23 cellular contexts compared by ENCODE assay signal in the genomic region with DNA sequence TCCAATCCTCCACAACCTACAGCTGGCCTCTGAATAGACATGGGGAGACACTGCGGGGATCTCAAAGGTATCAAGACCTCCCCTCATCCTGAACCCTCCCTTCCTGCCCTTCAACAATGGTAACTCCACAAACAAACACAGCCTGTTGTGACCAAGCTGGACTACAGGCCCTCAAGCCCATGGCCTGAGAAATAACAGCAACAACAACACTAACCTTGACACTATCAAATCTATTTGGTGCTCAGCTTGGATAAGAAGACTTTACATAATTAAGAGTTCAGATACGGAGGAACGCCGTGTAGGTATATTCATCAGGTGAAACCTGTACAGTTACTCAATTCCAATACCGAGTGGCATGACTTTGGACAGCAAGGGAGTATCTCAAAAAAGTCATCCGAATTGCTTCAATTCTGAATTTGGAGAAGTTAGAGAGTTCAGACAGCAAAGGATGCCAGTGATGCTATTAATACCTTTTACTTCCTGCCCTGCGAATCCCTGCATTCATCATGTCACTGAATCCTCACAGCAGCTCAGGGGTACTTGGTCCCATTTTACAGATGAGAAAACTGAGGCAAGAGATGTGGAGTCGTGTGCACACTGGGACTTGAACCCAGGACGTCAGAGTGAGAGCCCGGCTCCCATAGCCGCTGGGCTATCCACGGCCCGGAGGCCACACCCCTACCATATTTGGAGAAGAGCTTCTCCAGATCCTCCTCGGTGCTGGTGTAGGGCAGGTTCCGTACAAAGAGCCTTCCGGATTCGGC. TPM values are rescaled to one million over a fixed set of nuclear protein-coding genes. Genes with fewer than 3 reads are reported as not detected.
DNase-seq lines count a peak whose midpoint lies in the region; ATAC-seq, FAIRE-seq and TF ChIP-seq lines count a peak whose summit lies in the region.
"Had no signal": no experiment of that assay in that cellular context is flagged by ENCODE, and none has a peak within 500 bp of the region (broad histone marks: within the 10 kb centered on the region; RNA-seq: fewer than 3 reads in every experiment).

No MANE protein-coding gene starts in this region.

- no peaks in the 10 kb centered on the region for H3K27me3 Mint-ChIP-seq in activated T-cell treated with anti-CD3 and anti-CD28 coated beads, Interleukin-2, amount 50 U/mL, for 72 hours (ENCODE audit: low read depth)
- H3K27me3 Mint-ChIP-seq in T-helper 17 cell: no peaks in the 10 kb centered on the region
- H3K27me3 Mint-ChIP-seq: CD4-positive, alpha-beta memory T cell; CD4-positive, CD25-positive, alpha-beta regulatory T cell; CD8-positive, alpha-beta memory T cell had no signal

- peaks cover 8 to 11% of the 10 kb centered on the region in 2 donors for H3K36me3 Mint-ChIP-seq in activated T-cell treated with anti-CD3 and anti-CD28 coated beads, Interleukin-2, amount 50 U/mL, for 72 hours (ENCODE audit: insufficient read depth in 2 of 2)
- peaks cover 10% of the 10 kb centered on the region for H3K36me3 Mint-ChIP-seq in T-helper 17 cell (ENCODE audit: low read depth)

- no peak for TF ChIP-seq RAD21 in A549 (conservative IDR thresholded peaks at IDR 0.05 in 1 of 2, IDR thresholded peaks at IDR 0.05 in 1 of 2)

- peak overlapping the region; percentile 7 for H3K27ac Mint-ChIP-seq in activated T-cell treated with anti-CD3 and anti-CD28 coated beads, Interleukin-2, amount 50 U/mL, for 72 hours
- peak overlapping the region; percentile 66 for H3K27ac Mint-ChIP-seq in T-helper 17 cell
- H3K27ac Mint-ChIP-seq: CD14-positive monocyte; CD4-positive, alpha-beta memory T cell had no signal

- 85% methylated on average over 17 of the region's 17 CpGs for WGBS in A549 (ENCODE audit: missing lambda C conversion rate)

- FAIRE-seq in A549 (lab: Jason Lieb, UNC): no peak
- FAIRE-seq: D721Med, G401.6, GM12891, GM19239 had no signal

- CTCF ChIA-PET in A549 (lab: Yijun Ruan, JAX): no interaction called here

- no peak overlapping the region for H3K4me2 ChIP-seq in A549
- H3K4me2 ChIP-seq: BLaER1 had no signal

- TF ChIP-seq CTCF in A549 (IDR thresholded peaks at IDR 0.05): no peak

- POLR2A ChIA-PET in A549 (lab: Yijun Ruan, JAX): no interaction called here

- no peak for TF ChIP-seq POLR2A in A549 (IDR thresholded peaks at IDR 0.05; ENCODE audit: low read length)

- no peak for ATAC-seq in activated T-cell treated with anti-CD3 and anti-CD28 coated beads, Interleukin-2, amount 50 U/mL, for 72 hours (replicated peaks in 1 of 2)
- ATAC-seq in A549 (no peak), T-helper 17 cell (no peak)

- TF ChIP-seq EP300 in A549 (IDR thresholded peaks at IDR 0.05): no peak

- no peaks in the 10 kb centered on the region for H3K4me1 Mint-ChIP-seq in activated T-cell treated with anti-CD3 and anti-CD28 coated beads, Interleukin-2, amount 50 U/mL, for 72 hours (ENCODE audit: low read depth)
- H3K4me1 Mint-ChIP-seq in T-helper 17 cell: no peaks in the 10 kb centered on the region
- H3K4me1 Mint-ChIP-seq: CD4-positive, alpha-beta memory T cell; CD8-positive, alpha-beta memory T cell had no signal

- H3K9me3 ChIP-seq in A549 (no peaks in the 10 kb centered on the region), T-helper 17 cell (ENCODE audit: control insufficient read depth, low read length, poor library complexity, severe bottlenecking) (no peaks in the 10 kb centered on the region)
- H3K9me3 ChIP-seq: BE2C, BLaER1, Caco-2 had no signal

- no peaks in the 10 kb centered on the region for H3K4me1 ChIP-seq in A549
- H3K4me1 ChIP-seq: BE2C, BLaER1, Caco-2 had no signal

- no peak overlapping the region for H3K4me3 Mint-ChIP-seq in activated T-cell treated with anti-CD3 and anti-CD28 coated beads, Interleukin-2, amount 50 U/mL, for 72 hours
- no peak overlapping the region for H3K4me3 Mint-ChIP-seq in T-helper 17 cell
- H3K4me3 Mint-ChIP-seq: CD14-positive monocyte; CD4-positive, CD25-positive, alpha-beta regulatory T cell; CD8-positive, alpha-beta memory T cell had no signal

- intact Hi-C loops in head of caudate nucleus (cut with DNase I): no loop called here

- H3K27ac ChIP-seq in A549: no peak overlapping the region
- H3K27ac ChIP-seq: 22Rv1, BLaER1 had no signal

- H3K9me3 Mint-ChIP-seq in activated T-cell treated with anti-CD3 and anti-CD28 coated beads, Interleukin-2, amount 50 U/mL, for 72 hours: no peaks in the 10 kb centered on the region
- H3K9me3 Mint-ChIP-seq: CD14-positive monocyte; CD4-positive, alpha-beta memory T cell; CD4-positive, CD25-positive, alpha-beta regulatory T cell; CD8-positive, alpha-beta memory T cell had no signal

- DNase-seq in activated T-cell treated with anti-CD3 and anti-CD28 coated beads, Interleukin-2, amount 50 U/mL, for 72 hours: no peak
- DNase-seq in activated T-cell treated with anti-CD3 and anti-CD28 coated beads, Interleukin-2, amount 50 U/mL, for 48 hours: no peak
- DNase-seq in A549 (ENCODE audit: low read depth in 1 of 2, low spot score in 1 of 2): no peak
- DNase-seq in T-helper 17 cell: no peak
- DNase-seq in dedifferentiated amniotic fluid mesenchymal stem cell (ENCODE audit: extremely low spot score): no peak
- DNase-seq in head of caudate nucleus: no peak
- DNase-seq: ACHN; BE2C; C1 segment of cervical spinal cord; Caco-2; Calu3; CD4-positive, alpha-beta memory T cell; CD4-positive, CD25-positive, alpha-beta regulatory T cell; CD8-positive, alpha-beta memory T cell; DMS79 treated with DMSO at 0.1 percent for 48 hours; GF-D8 had no signal

- no peak overlapping the region for H3K4me3 ChIP-seq in A549
- H3K4me3 ChIP-seq: BLaER1 had no signal

TF ChIP-seq in A549, 52 proteins besides CTCF, POLR2A, EP300 and RAD21:
- TF ChIP-seq FOSB (CRISPR knock-in tag; IDR thresholded peaks at IDR 0.05) (no peak), CBX2 (IDR thresholded peaks at IDR 0.05; ENCODE audit: borderline replicate concordance, low read depth) (no peak), KDM1A (IDR thresholded peaks at IDR 0.05; ENCODE audit: low read depth) (0 out of 2 replicates have a peak, but pooled peaks have one; percentile 41), PHF8 (IDR thresholded peaks at IDR 0.05; ENCODE audit: borderline replicate concordance, low read depth) (no peak)

RNA-seq across cellular contexts. Expression of gene RBM19, which starts 17.8 kb away (rescaled TPM):
- total RNA-seq in activated T-cell treated with anti-CD3 and anti-CD28 coated beads, Interleukin-2, amount 50 U/mL, for 72 hours: 10 to 100 TPM; 76.2 to 84.8 TPM
- polyA plus RNA-seq in A549 (2011; rRNA removed): 14.9 and 16.0 TPM in 2 replicates
- polyA plus RNA-seq in A549 (2012; cell fraction: cytosol; rRNA removed): 16.6 and 17.6 TPM in 2 replicates
- polyA plus RNA-seq in A549 (2012; cell fraction: nucleus; rRNA removed): 50.7 and 52.9 TPM in 2 replicates
- 18.6 to 20.0 TPM (median 19.2 TPM) in 3 replicates for polyA plus RNA-seq in A549 (2017; fragmentation: RNase III; extraction: RNeasy Plus Mini Kit Qiagen cat#74134 plus additional on column Dnase treatment)
- polyA minus RNA-seq in A549 (2011; rRNA and poly(A)+ RNA removed): 22.1 and 27.7 TPM in 2 replicates
- total RNA-seq in T-helper 17 cell: 10 to 100 TPM; 52.9 to 63.0 TPM
